Comparison of ENCODE assay signal across 23 cellular contexts in the genomic region with DNA sequence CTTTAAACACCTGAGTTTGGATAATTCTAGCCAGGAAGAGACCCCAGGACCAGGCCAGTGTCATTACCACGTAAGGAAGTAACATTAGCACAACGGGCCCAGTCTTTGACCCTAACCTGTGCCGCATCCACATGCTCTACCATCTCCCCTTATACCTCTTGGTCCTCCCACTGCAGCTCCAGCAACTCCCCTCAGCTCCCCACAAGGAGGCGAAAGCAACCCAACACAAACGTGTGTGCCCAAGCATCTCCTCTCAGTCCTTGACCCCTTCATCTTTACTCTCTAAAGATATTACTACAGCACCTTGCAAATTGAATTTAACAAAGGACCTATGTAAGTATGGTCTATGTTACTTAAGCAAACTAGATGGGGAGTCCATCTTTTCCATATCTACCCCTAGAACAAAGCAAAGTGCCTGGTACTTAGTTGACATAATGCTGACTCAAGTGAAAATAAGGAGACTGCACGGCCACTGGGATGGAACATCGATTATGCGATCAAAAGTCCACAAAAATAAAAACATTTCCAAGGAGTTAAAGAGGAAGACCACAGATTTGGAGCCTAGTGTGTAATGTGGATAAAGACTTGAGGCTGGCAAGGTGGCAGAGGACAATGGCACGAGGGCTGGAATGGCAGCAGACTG.
A peak's percentile ranks its signal among the peaks of the same experiment; 100 is the strongest.
DNase-seq lines count a peak whose midpoint lies in the region; ATAC-seq and TF ChIP-seq lines count a peak whose summit lies in the region.
"Had no signal": no experiment of that assay in that cellular context is flagged by ENCODE, and none has a peak within 500 bp of the region (broad histone marks: within the 10 kb centered on the region; RNA-seq: fewer than 3 reads in every experiment).

No MANE protein-coding gene starts in this region.

- no peaks in the 10 kb centered on the region for H3K36me3 Mint-ChIP-seq in CD4-positive, CD25-positive, alpha-beta regulatory T cell
- no peaks in the 10 kb centered on the region for H3K36me3 Mint-ChIP-seq in natural killer cell treated with Interleukin-12 subunit alpha and Interleukin-12 subunit beta and Interleukin-15 and Interleukin-18, amount 100 ng/mL, for 72 hours
- H3K36me3 Mint-ChIP-seq: activated naive CD4-positive, alpha-beta T cell treated with anti-CD3 and anti-CD28 coated beads, Interleukin-2, amount 10 ng/mL, durations not matched to agents 7 days and 5 days; type B pancreatic cell had no signal

- H3K4me3 ChIP-seq in CD4-positive, CD25-positive, alpha-beta regulatory T cell (ENCODE audit: low read depth, low read length): no peak overlapping the region
- H3K4me3 ChIP-seq in NB4 (ENCODE audit: low read depth, low read length): no peak overlapping the region
- H3K4me3 ChIP-seq: cardiac muscle cell, gastroesophageal sphincter, PC-9, stomach had no signal

- ATAC-seq in CD4-positive, CD25-positive, alpha-beta regulatory T cell (ENCODE audit: low read depth in 2 of 2): no peak
- ATAC-seq in natural killer cell treated with Interleukin-12 subunit alpha and Interleukin-12 subunit beta and Interleukin-15 and Interleukin-18, amount 100 ng/mL, for 72 hours: no peak
- no peak for ATAC-seq in activated CD4-positive, CD25-positive, alpha-beta regulatory T cell treated with anti-CD3 and anti-CD28 coated beads, Interleukin-2, amount 50 U/mL, for 24 hours
- ATAC-seq in GM18873 (IDR thresholded peaks at IDR 0.05; ENCODE audit: low FRiP score, unreplicated experiment): no peak
- no peak for ATAC-seq in stimulated activated naive CD8-positive, alpha-beta T cell treated with anti-CD3 and anti-CD28 coated beads, Interleukin-15, Interleukin-2, amounts not matched to agents 100 U/mL and 50 U/mL, for 24 hours
- ATAC-seq: activated T-cell treated with anti-CD3 and anti-CD28 coated beads, Interleukin-2, amount 50 U/mL, for 72 hours; gastroesophageal sphincter had no signal

- peaks cover 0 to 2% (median 0%) of the 10 kb centered on the region in 7 donors for H3K9me3 Mint-ChIP-seq in CD4-positive, CD25-positive, alpha-beta regulatory T cell
- no peaks in the 10 kb centered on the region for H3K9me3 Mint-ChIP-seq in natural killer cell treated with Interleukin-12 subunit alpha and Interleukin-12 subunit beta and Interleukin-15 and Interleukin-18, amount 100 ng/mL, for 72 hours
- H3K9me3 Mint-ChIP-seq: activated CD4-positive, alpha-beta T cell treated with anti-CD3 and anti-CD28 coated beads, Interleukin-2, amount 10 ng/mL, durations not matched to agents 24 days and 14 days; activated naive CD4-positive, alpha-beta T cell treated with anti-CD3 and anti-CD28 coated beads, Interleukin-2, amount 10 ng/mL, durations not matched to agents 7 days and 5 days; activated T-cell treated with anti-CD3 and anti-CD28 coated beads, Interleukin-2, amount 50 U/mL, for 72 hours; type B pancreatic cell had no signal

- no peaks in the 10 kb centered on the region for H3K36me3 ChIP-seq in CD4-positive, CD25-positive, alpha-beta regulatory T cell (ENCODE audit: control insufficient read depth, insufficient read depth, low read length)
- H3K36me3 ChIP-seq: cardiac muscle cell, gastroesophageal sphincter, stomach had no signal

- H3K4me3 Mint-ChIP-seq in CD4-positive, CD25-positive, alpha-beta regulatory T cell: peak overlapping the region in 1 of 4 donors; percentile 4
- H3K4me3 Mint-ChIP-seq in natural killer cell treated with Interleukin-12 subunit alpha and Interleukin-12 subunit beta and Interleukin-15 and Interleukin-18, amount 100 ng/mL, for 72 hours: peak overlapping the region; percentile 10
- H3K4me3 Mint-ChIP-seq: activated CD4-positive, alpha-beta T cell treated with anti-CD3 and anti-CD28 coated beads, Interleukin-2, amount 10 ng/mL, durations not matched to agents 24 days and 14 days; activated naive CD4-positive, alpha-beta T cell treated with anti-CD3 and anti-CD28 coated beads, Interleukin-2, amount 10 ng/mL, durations not matched to agents 7 days and 5 days; activated T-cell treated with anti-CD3 and anti-CD28 coated beads, Interleukin-2, amount 50 U/mL, for 72 hours; type B pancreatic cell had no signal

- no peak overlapping the region for H3K27ac ChIP-seq in CD4-positive, CD25-positive, alpha-beta regulatory T cell (ENCODE audit: insufficient read depth, low read length, poor library complexity, severe bottlenecking)
- H3K27ac ChIP-seq: cardiac muscle cell, gastroesophageal sphincter, stomach had no signal

- no peaks in the 10 kb centered on the region for H3K27me3 Mint-ChIP-seq in CD4-positive, CD25-positive, alpha-beta regulatory T cell
- no peaks in the 10 kb centered on the region for H3K27me3 Mint-ChIP-seq in natural killer cell treated with Interleukin-12 subunit alpha and Interleukin-12 subunit beta and Interleukin-15 and Interleukin-18, amount 100 ng/mL, for 72 hours
- H3K27me3 Mint-ChIP-seq: activated naive CD4-positive, alpha-beta T cell treated with anti-CD3 and anti-CD28 coated beads, Interleukin-2, amount 10 ng/mL, durations not matched to agents 7 days and 5 days had no signal

- H3K4me1 ChIP-seq in CD4-positive, CD25-positive, alpha-beta regulatory T cell (ENCODE audit: control insufficient read depth, insufficient read depth, low read length, poor library complexity, severe bottlenecking): no peaks in the 10 kb centered on the region

- no peaks in the 10 kb centered on the region for H3K27me3 ChIP-seq in CD4-positive, CD25-positive, alpha-beta regulatory T cell (ENCODE audit: control insufficient read depth, insufficient read depth, low read length)
- H3K27me3 ChIP-seq: cardiac muscle cell, gastroesophageal sphincter, stomach had no signal

- no peak for DNase-seq in CD4-positive, CD25-positive, alpha-beta regulatory T cell
- DNase-seq in NB4 (ENCODE audit: low read depth): peak; percentile 16
- DNase-seq in erythroblast (lab: John Stamatoyannopoulos, UW): peak; percentile 12 to 37
- DNase-seq in natural killer cell treated with Interleukin-12 subunit alpha and Interleukin-12 subunit beta and Interleukin-15 and Interleukin-18, amount 100 ng/mL, for 72 hours (ENCODE audit: low spot score): no peak
- no peak for DNase-seq in ecto neural progenitor cell (ENCODE audit: low spot score)
- DNase-seq in stimulated activated naive CD8-positive, alpha-beta T cell treated with anti-CD3 and anti-CD28 coated beads, Interleukin-15, Interleukin-2, amounts not matched to agents 100 U/mL and 50 U/mL, for 24 hours: no peak
- DNase-seq: activated CD4-positive, alpha-beta T cell treated with anti-CD3 and anti-CD28 coated beads, Interleukin-2, amount 10 ng/mL, durations not matched to agents 24 days and 14 days; activated naive CD4-positive, alpha-beta T cell treated with anti-CD3 and anti-CD28 coated beads, Interleukin-2, amount 10 ng/mL, durations not matched to agents 7 days and 5 days; activated T-cell treated with anti-CD3 and anti-CD28 coated beads, Interleukin-2, amount 50 U/mL, for 72 hours; DMS 273 treated with DMSO at 0.1 percent for 48 hours; H7; NCI-H1048; NCI-H2029 treated with DMSO at 0.1 percent for 48 hours; NCI-H446; SIG-M5; stimulated activated CD4-positive, alpha-beta T cell treated with anti-CD3 and anti-CD28 coated beads, Interleukin-12 subunit alpha, Interleukin-12 subunit beta, amount 100 ng/mL, for 4 hours; stomach had no signal

- H3K9me3 ChIP-seq in CD4-positive, CD25-positive, alpha-beta regulatory T cell (ENCODE audit: control insufficient read depth in 2 of 2, low read length in 2 of 2): no peaks in the 10 kb centered on the region
- H3K9me3 ChIP-seq: gastroesophageal sphincter, stomach had no signal

- no peak for TF ChIP-seq POLR2A in NB4 (IDR thresholded peaks at IDR 0.05; ENCODE audit: extremely low read depth, insufficient read length)
- no peak for TF ChIP-seq POLR2A in erythroblast (IDR thresholded peaks at IDR 0.05; ENCODE audit: low read length)

- no peak for TF ChIP-seq CTCF in NB4 (IDR thresholded peaks at IDR 0.05; ENCODE audit: low read depth, low read length)

- peak overlapping the region in 2 of 3 donors; percentile 0 to 15 for H3K27ac Mint-ChIP-seq in CD4-positive, CD25-positive, alpha-beta regulatory T cell
- H3K27ac Mint-ChIP-seq in natural killer cell treated with Interleukin-12 subunit alpha and Interleukin-12 subunit beta and Interleukin-15 and Interleukin-18, amount 100 ng/mL, for 72 hours: peak overlapping the region; percentile 0 to 36
- H3K27ac Mint-ChIP-seq: activated CD4-positive, alpha-beta T cell treated with anti-CD3 and anti-CD28 coated beads, Interleukin-2, amount 10 ng/mL, durations not matched to agents 24 days and 14 days; activated naive CD4-positive, alpha-beta T cell treated with anti-CD3 and anti-CD28 coated beads, Interleukin-2, amount 10 ng/mL, durations not matched to agents 7 days and 5 days; activated T-cell treated with anti-CD3 and anti-CD28 coated beads, Interleukin-2, amount 50 U/mL, for 72 hours; type B pancreatic cell had no signal

- H3K4me1 Mint-ChIP-seq in CD4-positive, CD25-positive, alpha-beta regulatory T cell: peaks cover 0 to 34% (median 23%) of the 10 kb centered on the region in 4 donors
- peaks cover 56 to 75% of the 10 kb centered on the region in 2 donors for H3K4me1 Mint-ChIP-seq in natural killer cell treated with Interleukin-12 subunit alpha and Interleukin-12 subunit beta and Interleukin-15 and Interleukin-18, amount 100 ng/mL, for 72 hours (ENCODE audit: low read depth in 2 of 2)

Comparison
In these comparisons a context has a peak if more than half of its experiments do, and no peak if none do; other contexts are left out.
1. DNase-seq: peak in NB4 (single experiment) and erythroblast (2 of 2); none in CD4-positive, CD25-positive, alpha-beta regulatory T cell (0 of 3), natural killer cell treated with Interleukin-12 subunit alpha and Interleukin-12 subunit beta and Interleukin-15 and Interleukin-18, amount 100 ng/mL, for 72 hours (single experiment), ecto neural progenitor cell (single experiment) and stimulated activated naive CD8-positive, alpha-beta T cell treated with anti-CD3 and anti-CD28 coated beads, Interleukin-15, Interleukin-2, amounts not matched to agents 100 U/mL and 50 U/mL, for 24 hours (single experiment).